Comparison of ENCODE assay signal across 8 cellular contexts in the genomic region with DNA sequence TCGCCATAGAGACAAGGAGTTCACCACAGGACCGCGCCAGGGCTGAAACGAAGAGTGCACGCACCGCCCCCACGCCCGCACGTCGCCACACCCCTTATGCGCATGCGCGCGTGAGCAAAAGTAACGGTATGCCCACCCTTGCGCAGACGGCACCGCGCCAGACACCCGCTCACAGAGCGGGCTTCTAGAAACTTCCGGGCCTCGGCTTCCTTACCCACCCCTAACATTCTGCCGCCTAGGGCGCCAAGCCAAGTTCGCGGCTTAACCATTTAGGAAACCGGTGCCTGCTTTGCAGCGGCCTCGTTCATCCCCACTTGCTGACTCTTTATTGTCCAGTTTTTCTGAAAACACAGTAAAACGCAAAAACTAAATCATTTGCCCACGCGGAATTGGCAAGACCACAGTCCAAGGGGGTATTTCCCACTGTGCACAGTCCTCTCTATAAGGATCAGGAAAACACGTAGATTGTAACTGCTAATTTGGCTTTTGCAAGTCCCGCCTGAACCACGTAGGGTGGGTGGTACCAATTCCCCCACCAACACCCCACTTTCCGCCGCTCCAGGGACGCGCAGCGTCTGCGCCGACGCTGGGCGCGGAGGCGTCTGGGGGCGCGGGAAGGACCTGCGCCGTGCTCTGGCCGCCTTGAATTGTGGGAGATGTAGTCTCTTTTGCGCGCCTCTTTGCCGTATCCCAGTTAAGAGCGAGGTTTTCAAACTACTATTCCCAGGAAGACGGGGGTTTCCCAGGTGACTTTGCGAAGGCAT. TPM values are rescaled to one million over a fixed set of nuclear protein-coding genes. Genes with fewer than 3 reads are reported as not detected.
DNase-seq lines count a peak whose midpoint lies in the region; ATAC-seq and TF ChIP-seq lines count a peak whose summit lies in the region.

A gene with protein sequence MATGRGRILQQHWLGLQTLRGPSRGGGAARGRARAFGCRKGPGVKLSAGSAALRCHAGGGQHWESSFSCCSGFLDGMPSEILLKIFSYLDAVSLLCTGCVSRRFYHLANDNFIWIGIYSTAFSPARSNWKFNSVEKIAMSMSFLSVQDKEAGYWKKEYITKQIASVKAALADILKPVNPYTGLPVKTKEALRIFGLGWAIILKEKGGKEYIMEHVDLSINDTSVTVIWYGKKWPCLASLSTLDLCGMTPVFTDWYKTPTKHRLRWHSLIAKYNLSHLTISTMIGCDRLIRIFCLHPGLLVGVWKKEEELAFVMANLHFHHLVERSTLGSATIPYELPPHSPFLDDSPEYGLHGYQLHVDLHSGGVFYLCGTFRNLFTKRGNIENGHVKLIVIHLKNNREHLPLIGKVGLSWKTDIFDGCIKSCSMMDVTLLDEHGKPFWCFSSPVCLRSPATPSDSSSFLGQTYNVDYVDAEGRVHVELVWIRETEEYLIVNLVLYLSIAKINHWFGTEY (minus strand): TSS at position 56 of the 764 bp plus-strand sequence. CDS start 49 bp downstream, at position 7.
A gene with protein sequence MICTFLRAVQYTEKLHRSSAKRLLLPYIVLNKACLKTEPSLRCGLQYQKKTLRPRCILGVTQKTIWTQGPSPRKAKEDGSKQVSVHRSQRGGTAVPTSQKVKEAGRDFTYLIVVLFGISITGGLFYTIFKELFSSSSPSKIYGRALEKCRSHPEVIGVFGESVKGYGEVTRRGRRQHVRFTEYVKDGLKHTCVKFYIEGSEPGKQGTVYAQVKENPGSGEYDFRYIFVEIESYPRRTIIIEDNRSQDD (plus strand): TSS at position 745 of the 764 bp plus-strand sequence. CDS start 286 bp downstream, outside the sequence.

- peak in 2 of 3 donors; percentile 57 to 60 for TF ChIP-seq POLR2A in spleen (IDR thresholded peaks at IDR 0.05)

- 0 to 1% (median 1%) methylated on average over 43 to 58 of the region's 58 CpGs for WGBS in spleen, 5 donors

- peak; percentile 87 for ATAC-seq in GM19043 (IDR thresholded peaks at IDR 0.05; ENCODE audit: low read depth, unreplicated experiment)
- peak; percentile 90 for ATAC-seq in HG03354 (IDR thresholded peaks at IDR 0.05; ENCODE audit: poor library complexity, severe bottlenecking, unreplicated experiment)
- ATAC-seq in activated CD4-positive, CD25-positive, alpha-beta regulatory T cell treated with anti-CD3 and anti-CD28 coated beads, Interleukin-2, amount 50 U/mL, for 24 hours = peak; percentile 91 to 93

- H3K9me3 ChIP-seq in spleen = no peaks in the 10 kb centered on the region

- DNase-seq in AG20443 (ENCODE audit: low spot score) (peak; percentile 96), NCI-H446 (lab: John Stamatoyannopoulos, UW) (peak; percentile 90 to 96), cerebellar cortex (ENCODE audit: low spot score) (peak; percentile 97), iris pigment epithelial cell (ENCODE audit: low read depth) (peak; percentile 98), spleen (peak; percentile 98)

- H3K36me3 ChIP-seq in spleen = peaks cover 0 to 33% (median 1%) of the 10 kb centered on the region in 6 donors

- H3K4me3 ChIP-seq in spleen = peak within 1 kb of the TSS; percentile 59 to 92 (median 80)

- peak in 4 of 11 experiments; percentile 22 to 33 (median 30) for TF ChIP-seq CTCF in spleen (IDR thresholded peaks at IDR 0.05 in 8 of 11, conservative IDR thresholded peaks at IDR 0.05 in 3 of 11)

- intact Hi-C loops in spleen (cut with DNase I; ENCODE audit: low total_unique reads) = no loop called here

- peak within 1 kb of the TSS; percentile 89 to 99 (median 96) for H3K27ac ChIP-seq in spleen

- H3K27me3 ChIP-seq in spleen (replicated peaks in 1 of 7) = no peaks in the 10 kb centered on the region

- H3K4me1 ChIP-seq in spleen = peaks cover 16 to 55% (median 42%) of the 10 kb centered on the region in 6 donors

RNA-seq across cellular contexts. Expression of the first gene that starts in this region (rescaled TPM):
- 1 to 10 TPM in 2 of 7 donors, under 1 TPM in 5; 0.28 to 1.3 (median 0.77) TPM for total RNA-seq in spleen
- 1 to 10 TPM; 2.5 to 3.5 (median 3.3) TPM for polyA plus RNA-seq in spleen

RNA-seq across cellular contexts. Expression of the second gene that starts in this region (rescaled TPM):
- 10 to 100 TPM; 21.7 to 34.7 (median 24.9) TPM for total RNA-seq in spleen
- 10 to 100 TPM; 13.5 to 17.9 (median 16.8) TPM for polyA plus RNA-seq in spleen

Comparison
In these comparisons a context has a peak if more than half of its experiments do, and no peak if none do; other contexts are left out.
1. Peak in every context shown above with its lines: DNase-seq, ATAC-seq, H3K4me3 ChIP-seq and H3K27ac ChIP-seq.